ENCODE assay signal across 22 cellular contexts in the genomic region with DNA sequence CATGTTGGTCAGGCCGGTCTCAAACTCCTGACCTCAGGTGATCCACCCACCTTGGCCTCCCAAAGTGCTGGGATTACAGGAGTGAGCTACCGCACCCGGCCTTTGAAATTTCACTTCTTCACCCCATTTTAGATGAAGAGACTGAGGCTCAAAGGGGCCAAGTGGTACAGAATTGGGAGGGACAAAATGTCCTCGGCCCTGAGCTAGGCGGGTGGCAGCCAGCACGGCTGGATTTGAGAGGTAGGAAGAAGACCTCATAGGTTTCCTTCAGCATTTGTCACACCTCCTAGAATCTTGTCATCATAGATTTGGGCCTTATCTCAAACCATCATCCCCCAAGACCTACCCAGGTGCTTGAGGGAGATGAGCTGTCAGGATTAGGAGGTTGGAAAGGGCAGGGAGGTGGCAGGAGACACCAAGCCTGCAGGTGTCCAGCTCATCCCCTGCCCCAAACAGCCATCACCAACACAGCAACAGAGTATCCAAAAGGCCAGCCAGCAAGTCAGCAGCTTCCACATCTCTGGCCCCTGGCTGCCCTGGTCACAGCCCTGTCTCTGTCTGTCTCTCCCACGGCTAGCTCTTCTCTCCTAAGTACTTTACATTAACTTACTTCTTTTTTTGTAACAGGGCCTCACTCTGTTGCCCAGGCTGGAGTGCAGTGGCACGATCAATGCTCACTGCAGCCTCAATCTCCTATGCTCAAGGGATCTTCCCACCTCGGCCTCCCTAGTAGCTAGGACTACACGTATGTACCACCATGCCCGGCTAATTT. TPM values are rescaled to one million over a fixed set of nuclear protein-coding genes. Genes with fewer than 3 reads are reported as not detected.
DNase-seq lines count a peak whose midpoint lies in the region; ATAC-seq, FAIRE-seq and TF ChIP-seq lines count a peak whose summit lies in the region.
"Had no signal": no experiment of that assay in that cellular context is flagged by ENCODE, and none has a peak within 500 bp of the region (broad histone marks: within the 10 kb centered on the region; RNA-seq: fewer than 3 reads in every experiment).

No MANE protein-coding gene starts in this region.

- ATAC-seq in GM21381 (IDR thresholded peaks at IDR 0.05; ENCODE audit: unreplicated experiment) = no peak
- ATAC-seq: right lobe of liver had no signal

- no peak for DNase-seq in activated naive CD4-positive, alpha-beta T cell (lab: John Stamatoyannopoulos, UW)
- no peak for DNase-seq in activated CD4-positive, alpha-beta memory T cell treated with anti-CD3 and anti-CD28 coated beads, Interleukin-2, amount 10 ng/mL, durations not matched to agents 7 days and 5 days
- DNase-seq in H1 (ENCODE audit: low read depth in 1 of 2, low spot score in 2 of 2) = no peak
- no peak for DNase-seq in cardiac septum (ENCODE audit: low spot score)
- no peak for DNase-seq in NAMALWA (ENCODE audit: low spot score)
- DNase-seq: COR-L47, glutamatergic neuron, H9, KG1, NCI-H1930, NCI-H226, NCI-H82, nephron progenitor cell, right lobe of liver, SHP77, tibial artery had no signal

- H4K20me1 ChIP-seq in H1 (replicated peaks in 1 of 2; ENCODE audit: control insufficient read depth in 1 of 2, insufficient read depth in 2 of 2, low read length in 2 of 2) = no peaks in the 10 kb centered on the region

- POLR2A ChIA-PET in activated CD4-positive, alpha-beta memory T cell treated with anti-CD3 and anti-CD28 coated beads, Interleukin-2, amount 10 ng/mL, durations not matched to agents 7 days and 5 days (lab: Charles Lee) = interaction anchor here (1.1 to 25.4 kb wide), 7 partner anchors 21 to 123 kb away, joined by 3 to 502 read pairs (median 42); partner anchors contain the start of genes IL2RB and RAC2
- POLR2A ChIA-PET in H1 (lab: Charles Lee; ENCODE audit: partially characterized antibody) = interaction anchor here (1.0 kb wide), 1 partner anchor 9 kb away, joined by 3 read pairs; no protein-coding TSS in a partner anchor

- no peak overlapping the region for H3K14ac ChIP-seq in H1 (ENCODE audit: insufficient read length)

- H2BK5ac ChIP-seq in H1 (ENCODE audit: low read depth, low read length) = no peak overlapping the region

- no peak for TF ChIP-seq EP300 in H1 (IDR thresholded peaks at IDR 0.05; ENCODE audit: borderline replicate concordance in 1 of 2, low read depth in 2 of 2, low read length in 2 of 2)

- H4K8ac ChIP-seq in H1 (ENCODE audit: extremely low read depth, insufficient read depth, low read length) = no peak overlapping the region

- H2AK5ac ChIP-seq in H1 (ENCODE audit: low read depth, low read length) = no peak overlapping the region

- no peak overlapping the region for H4K5ac ChIP-seq in H1 (ENCODE audit: insufficient read length, low read depth, low read length)

- no peak overlapping the region for H3K27ac ChIP-seq in H1 (ENCODE audit: low read depth, low read length)
- H3K27ac ChIP-seq: coronary artery, parathyroid adenoma, right lobe of liver, tibial artery, VCaP had no signal

- FAIRE-seq in H1 (lab: Jason Lieb, UNC) = no peak

- H3K4me2 ChIP-seq in H1 (ENCODE audit: insufficient read depth in 1 of 2, low read depth in 2 of 2, low read length in 2 of 2) = no peak overlapping the region

- no peak overlapping the region for H3K4ac ChIP-seq in H1 (replicated peaks; ENCODE audit: insufficient read length, low read depth, low read length)

- 95% methylated on average over 11 of the region's 11 CpGs; no CpG with 5 or more reads in 1 of the 2 experiments for WGBS in H1 (ENCODE audit: extremely low coverage in 1 of 2, insufficient coverage in 1 of 2, insufficient read length in 1 of 2, insufficient replicate concordance in 2 of 2, low coverage in 1 of 2, low lambda C conversion rate in 2 of 2, missing lambda C conversion rate in 1 of 2), 2 experiments

- peaks cover 0 to 7% (median under 1%) of the 10 kb centered on the region in 4 experiments; a peak in 4 of 7 replicates for H3K4me1 ChIP-seq in H1 (replicated peaks in 1 of 4; ENCODE audit: control insufficient read depth in 3 of 4, insufficient read depth in 4 of 4, low read length in 3 of 4)
- H3K4me1 ChIP-seq: parathyroid adenoma had no signal

- 0 out of 2 replicates have a peak overlapping the region, but pooled peaks have one; percentile 27 for H2BK12ac ChIP-seq in H1 (ENCODE audit: low read depth, low read length)

- H3K36me3 ChIP-seq in H1 (ENCODE audit: control insufficient read depth in 2 of 4, insufficient read depth in 4 of 4, low read length in 3 of 4) = no peaks in the 10 kb centered on the region
- H3K36me3 ChIP-seq: right lobe of liver, tibial artery had no signal

- H3K36me3 Mint-ChIP-seq in activated naive CD4-positive, alpha-beta T cell treated with anti-CD3 and anti-CD28 coated beads, Interleukin-2, amount 50 U/mL, for 24 hours = peaks cover 7% of the 10 kb centered on the region
- peaks cover 58% of the 10 kb centered on the region for H3K36me3 Mint-ChIP-seq in activated CD4-positive, alpha-beta memory T cell treated with anti-CD3 and anti-CD28 coated beads, Interleukin-2, amount 10 ng/mL, durations not matched to agents 7 days and 5 days (ENCODE audit: low read depth)

- TF ChIP-seq POLR2A in H1 (IDR thresholded peaks at IDR 0.05; ENCODE audit: control extremely low read depth in 1 of 2, low read depth in 2 of 2, low read length in 2 of 2) = no peak

- no peak overlapping the region for H3K23ac ChIP-seq in H1 (ENCODE audit: insufficient read length)

- H3K27me3 ChIP-seq in H1 (replicated peaks in 1 of 4; ENCODE audit: control insufficient read depth in 3 of 4, extremely low read depth in 1 of 4, insufficient read depth in 3 of 4, low read length in 3 of 4) = 0 out of 7 replicates have a peak, but pooled peaks cover 0 to 2% (median 0%) of the 10 kb centered on the region in 4 experiments
- H3K27me3 ChIP-seq: right lobe of liver had no signal

- H3K79me2 ChIP-seq in H1 (ENCODE audit: control insufficient read depth in 1 of 2, insufficient read depth in 2 of 2, low read length in 2 of 2) = no peaks in the 10 kb centered on the region
- H3K79me2 ChIP-seq: parathyroid adenoma had no signal

- H2BK120ac ChIP-seq in H1 (replicated peaks; ENCODE audit: low read depth, low read length) = no peak overlapping the region

- H4K91ac ChIP-seq in H1 (replicated peaks; ENCODE audit: insufficient read length, low read length) = no peak overlapping the region

- H3K18ac ChIP-seq in H1 (ENCODE audit: extremely low read depth, low read length) = no peak overlapping the region

- TF ChIP-seq RAD21 in H1 (IDR thresholded peaks at IDR 0.05 in 1 of 2, conservative IDR thresholded peaks at IDR 0.05 in 1 of 2; ENCODE audit: low read depth in 2 of 2, low read length in 2 of 2) = no peak

- H3K9me3 ChIP-seq in H1 (ENCODE audit: insufficient read depth in 2 of 2, low read depth in 1 of 2, low read length in 1 of 2) = no peaks in the 10 kb centered on the region
- H3K9me3 ChIP-seq: right lobe of liver, tibial artery had no signal

- no peaks in the 10 kb centered on the region for H3K23me2 ChIP-seq in H1 (ENCODE audit: low read depth, low read length)

- H3K4me3 ChIP-seq in H1 (ENCODE audit: extremely low read depth in 1 of 4, insufficient read depth in 2 of 4, low read depth in 3 of 4, low read length in 4 of 4) = no peak overlapping the region
- H3K4me3 ChIP-seq: coronary artery, right lobe of liver, tibial artery had no signal

- H2BK20ac ChIP-seq in H1 (ENCODE audit: low read length) = no peak overlapping the region

- no peak overlapping the region for H2BK15ac ChIP-seq in H1 (ENCODE audit: low read length)

- no peak for TF ChIP-seq CTCF in H1 (IDR thresholded peaks at IDR 0.05; ENCODE audit: control extremely low read depth in 1 of 3, insufficient read depth in 1 of 3, low read depth in 1 of 3, low read length in 3 of 3)

- CTCF ChIA-PET in activated CD4-positive, alpha-beta memory T cell treated with anti-CD3 and anti-CD28 coated beads, Interleukin-2, amount 10 ng/mL, durations not matched to agents 7 days and 5 days (lab: Charles Lee) = interaction anchor here (1.4 to 6.8 kb wide), 7 partner anchors 19 to 264 kb away, joined by 3 to 81 read pairs (median 7); partner anchors contain the start of gene IL2RB
- CTCF ChIA-PET in H1 (lab: Charles Lee; ENCODE audit: partially characterized antibody) = interaction anchor here (0.8 to 2.8 kb wide), 10 partner anchors 10 to 76 kb away, joined by 3 to 10 read pairs (median 3); no protein-coding TSS in a partner anchor

- no peak overlapping the region for H2AFZ ChIP-seq in H1 (ENCODE audit: low read length)
- H2AFZ ChIP-seq: parathyroid adenoma had no signal

- H3K4me1 Mint-ChIP-seq in activated naive CD4-positive, alpha-beta T cell treated with anti-CD3 and anti-CD28 coated beads, Interleukin-2, amount 50 U/mL, for 24 hours = peaks cover 80% of the 10 kb centered on the region
- H3K4me1 Mint-ChIP-seq in activated CD4-positive, alpha-beta memory T cell treated with anti-CD3 and anti-CD28 coated beads, Interleukin-2, amount 10 ng/mL, durations not matched to agents 7 days and 5 days = peaks cover 85% of the 10 kb centered on the region

- H3K4me3 Mint-ChIP-seq in activated naive CD4-positive, alpha-beta T cell treated with anti-CD3 and anti-CD28 coated beads, Interleukin-2, amount 50 U/mL, for 24 hours = peak overlapping the region; percentile 51
- H3K4me3 Mint-ChIP-seq in activated CD4-positive, alpha-beta memory T cell treated with anti-CD3 and anti-CD28 coated beads, Interleukin-2, amount 10 ng/mL, durations not matched to agents 7 days and 5 days = peak overlapping the region; percentile 74
- H3K4me3 Mint-ChIP-seq: H9, nephron progenitor cell had no signal

- intact Hi-C loops in cardiac septum (cut with DNase I) = no loop called here

- H3K79me1 ChIP-seq in H1 (ENCODE audit: low read depth, low read length) = no peaks in the 10 kb centered on the region

- H3K56ac ChIP-seq in H1 (replicated peaks; ENCODE audit: insufficient read length, low read depth, low read length) = no peak overlapping the region

- H3K27me3 Mint-ChIP-seq in activated naive CD4-positive, alpha-beta T cell treated with anti-CD3 and anti-CD28 coated beads, Interleukin-2, amount 50 U/mL, for 24 hours = no peaks in the 10 kb centered on the region
- H3K27me3 Mint-ChIP-seq in activated CD4-positive, alpha-beta memory T cell treated with anti-CD3 and anti-CD28 coated beads, Interleukin-2, amount 10 ng/mL, durations not matched to agents 7 days and 5 days = no peaks in the 10 kb centered on the region

- no peaks in the 10 kb centered on the region for H3K9me3 Mint-ChIP-seq in activated naive CD4-positive, alpha-beta T cell treated with anti-CD3 and anti-CD28 coated beads, Interleukin-2, amount 50 U/mL, for 24 hours
- H3K9me3 Mint-ChIP-seq in activated CD4-positive, alpha-beta memory T cell treated with anti-CD3 and anti-CD28 coated beads, Interleukin-2, amount 10 ng/mL, durations not matched to agents 7 days and 5 days = no peaks in the 10 kb centered on the region
- H3K9me3 Mint-ChIP-seq: H9, nephron progenitor cell had no signal

- H3K9ac ChIP-seq in H1 (replicated peaks in 1 of 4; ENCODE audit: extremely low read depth in 1 of 4, low read depth in 3 of 4, low read length in 3 of 4) = no peak overlapping the region
- H3K9ac ChIP-seq: parathyroid adenoma had no signal

- H3K27ac Mint-ChIP-seq in activated naive CD4-positive, alpha-beta T cell treated with anti-CD3 and anti-CD28 coated beads, Interleukin-2, amount 50 U/mL, for 24 hours = peak overlapping the region; percentile 100
- peak overlapping the region; percentile 99 for H3K27ac Mint-ChIP-seq in activated CD4-positive, alpha-beta memory T cell treated with anti-CD3 and anti-CD28 coated beads, Interleukin-2, amount 10 ng/mL, durations not matched to agents 7 days and 5 days
- H3K27ac Mint-ChIP-seq: nephron progenitor cell had no signal

RNA-seq across cellular contexts. Expression of gene TMPRSS6, which starts 11.2 kb away (rescaled TPM):
- total RNA-seq in activated CD4-positive, alpha-beta memory T cell treated with anti-CD3 and anti-CD28 coated beads, Interleukin-2, amount 10 ng/mL, durations not matched to agents 7 days and 5 days = 10 to 100 TPM; 14.0 to 14.7 TPM
- total RNA-seq in H1 (2021; fragmentation: NEBNext Ultra II Directional; extraction: Animal tissue kit (Norgen Biotek cat#: 25700)) = not detected in 2 replicates
- 0.02 and 0.05 TPM in 2 replicates for polyA plus RNA-seq in H1 (2011; rRNA removed)
- polyA plus RNA-seq in H1 (2011; cell fraction: cytosol; rRNA removed) = 0.06 TPM
- 0.19 TPM for polyA plus RNA-seq in H1 (2011; cell fraction: nucleus; rRNA removed)
- polyA plus RNA-seq in H1 (2012, experiment 1 of 2) = 0.13 to 0.27 TPM (median 0.19 TPM) in 4 replicates
- polyA plus RNA-seq in H1 (2012, experiment 2 of 2) = 0.09 TPM
- 0.02 TPM for polyA plus RNA-seq in H1 (2013, experiment 1 of 2)
- polyA plus RNA-seq in H1 (2013, experiment 2 of 2) = 0.02 TPM
- polyA minus RNA-seq in H1 (2011; rRNA and poly(A)+ RNA removed) = not detected in 2 replicates
- polyA minus RNA-seq in H1 (2011; cell fraction: cytosol; rRNA and poly(A)+ RNA removed) = not detected
- polyA minus RNA-seq in H1 (2011; cell fraction: nucleus; rRNA and poly(A)+ RNA removed) = not detected
- not detected for total RNA-seq in cardiac septum
- total RNA-seq: H9, mesenteric fat pad had no signal

RNA-seq across cellular contexts. Expression of gene IL2RB, which starts 29.0 kb away (rescaled TPM):
- 100 to 1,000 TPM; 320 to 323 TPM for total RNA-seq in activated CD4-positive, alpha-beta memory T cell treated with anti-CD3 and anti-CD28 coated beads, Interleukin-2, amount 10 ng/mL, durations not matched to agents 7 days and 5 days
- total RNA-seq in H1 (2021; fragmentation: NEBNext Ultra II Directional; extraction: Animal tissue kit (Norgen Biotek cat#: 25700)) = 0.67 and 1.3 TPM in 2 replicates
- 0.67 and 1.1 TPM in 2 replicates for polyA plus RNA-seq in H1 (2011; rRNA removed)
- 0.48 TPM for polyA plus RNA-seq in H1 (2011; cell fraction: cytosol; rRNA removed)
- 0.96 TPM for polyA plus RNA-seq in H1 (2011; cell fraction: nucleus; rRNA removed)
- 0.55 to 0.76 TPM (median 0.72 TPM) in 4 replicates for polyA plus RNA-seq in H1 (2012, experiment 1 of 2)
- 0.80 TPM for polyA plus RNA-seq in H1 (2012, experiment 2 of 2)
- polyA plus RNA-seq in H1 (2013, experiment 1 of 2) = 1.6 TPM
- polyA plus RNA-seq in H1 (2013, experiment 2 of 2) = 1.6 TPM
- polyA minus RNA-seq in H1 (2011; rRNA and poly(A)+ RNA removed) = 0.85 and 1.0 TPM in 2 replicates
- 1.0 TPM for polyA minus RNA-seq in H1 (2011; cell fraction: cytosol; rRNA and poly(A)+ RNA removed)
- 0.60 TPM for polyA minus RNA-seq in H1 (2011; cell fraction: nucleus; rRNA and poly(A)+ RNA removed)
- total RNA-seq in cardiac septum = 0.51 TPM

Comparison
In these comparisons a context has a peak if more than half of its experiments do, and no peak if none do; other contexts are left out.
1. RNA of gene TMPRSS6, which starts 11.2 kb away (total RNA-seq): 14.0 to 14.7 TPM in activated CD4-positive, alpha-beta memory T cell treated with anti-CD3 and anti-CD28 coated beads, Interleukin-2, amount 10 ng/mL, durations not matched to agents 7 days and 5 days; not detected in H1 and not detected in cardiac septum (single experiment); every median in the first group is over 10 times any median in the second.
2. RNA of gene IL2RB, which starts 29.0 kb away (total RNA-seq): 320 to 323 TPM in activated CD4-positive, alpha-beta memory T cell treated with anti-CD3 and anti-CD28 coated beads, Interleukin-2, amount 10 ng/mL, durations not matched to agents 7 days and 5 days; 0.67 to 1.3 TPM in H1 and 0.51 TPM in cardiac septum (single experiment); every median in the first group is over 100 times any median in the second.